Comparison of ENCODE assay signal across 28 cellular contexts in genomic region chr18:40534748-40535147, GRCh38.
DNase-seq lines count a peak whose midpoint lies in the region; ATAC-seq and TF ChIP-seq lines count a peak whose summit lies in the region.
"Had no signal": no experiment of that assay in that cellular context is flagged by ENCODE, and none has a peak within 500 bp of the region (broad histone marks: within the 10 kb centered on the region; RNA-seq: fewer than 3 reads in every experiment).

No MANE protein-coding gene starts in this region.

- no peaks in the 10 kb centered on the region for H3K27me3 Mint-ChIP-seq in nephron progenitor cell (ENCODE audit: low read depth, poor library complexity)
- H3K27me3 Mint-ChIP-seq: activated naive CD8-positive, alpha-beta T cell treated with anti-CD3 and anti-CD28 coated beads for 36 hours; CD4-positive, CD25-positive, alpha-beta regulatory T cell; T-cell had no signal

- DNase-seq in activated naive CD4-positive, alpha-beta T cell treated with anti-CD3 and anti-CD28 coated beads, Interleukin-2, amount 50 U/mL, for 72 hours (ENCODE audit: low spot score in 2 of 2) = no peak
- no peak for DNase-seq in activated naive CD4-positive, alpha-beta T cell treated with Interleukin-2 at 50 U/mL for 16 hours
- DNase-seq in amniotic epithelial cell (ENCODE audit: low read depth) (peak; percentile 47), fibroblast of mammary gland (ENCODE audit: low read depth) (peak; percentile 4), nephron progenitor cell (no peak), GM19240 (ENCODE audit: insufficient read length, low spot score) (no peak), lower lobe of right lung (no peak)
- DNase-seq: activated CD4-positive, alpha-beta T cell treated with anti-CD3 and anti-CD28 coated beads for 48 hours; activated CD8-positive, alpha-beta memory T cell treated with anti-CD3 and anti-CD28 coated beads for 24 hours; activated effector memory CD4-positive, alpha-beta T cell treated with Interleukin-2 at 50 U/mL for 16 hours; activated naive CD8-positive, alpha-beta T cell treated with anti-CD3 and anti-CD28 coated beads for 36 hours; CD4-positive, CD25-positive, alpha-beta regulatory T cell; HCEC 1CT; immature natural killer cell; Kasumi-1; mesendoderm; NCI-H146; NCI-H774; stimulated activated CD4-positive, alpha-beta T cell treated with anti-CD3 and anti-CD28 coated beads, Interleukin-1b, Interleukin-23, amount 100 ng/mL, for 48 hours; stimulated activated naive CD8-positive, alpha-beta T cell treated with anti-CD3 and anti-CD28 coated beads, Interleukin-15, Interleukin-2, amounts not matched to agents 100 U/mL and 50 U/mL, for 24 hours; T-cell; upper lobe of right lung; WERI-Rb-1 had no signal

- intact Hi-C loops in lower lobe of right lung (cut with DNase I) = no loop called here

- H3K4me1 Mint-ChIP-seq in nephron progenitor cell = no peaks in the 10 kb centered on the region
- H3K4me1 Mint-ChIP-seq: activated naive CD8-positive, alpha-beta T cell treated with anti-CD3 and anti-CD28 coated beads for 36 hours; CD4-positive, CD25-positive, alpha-beta regulatory T cell; immature natural killer cell; T-cell had no signal

- H3K9me3 ChIP-seq in lower lobe of right lung = no peaks in the 10 kb centered on the region
- H3K9me3 ChIP-seq: A549, ascending aorta, right atrium auricular region, upper lobe of right lung had no signal

- H3K9me3 Mint-ChIP-seq in activated naive CD4-positive, alpha-beta T cell treated with anti-CD3 and anti-CD28 coated beads, Interleukin-2, amount 50 U/mL, for 72 hours = peaks cover 15 to 27% of the 10 kb centered on the region in 2 donors
- H3K9me3 Mint-ChIP-seq in nephron progenitor cell = no peaks in the 10 kb centered on the region

- no peak overlapping the region for H3K4me3 ChIP-seq in fibroblast of mammary gland (ENCODE audit: control insufficient read depth, low read depth, low read length)
- no peak overlapping the region for H3K4me3 ChIP-seq in lower lobe of right lung
- H3K4me3 ChIP-seq: A549, ascending aorta, dorsolateral prefrontal cortex, right atrium auricular region, upper lobe of right lung had no signal

- TF ChIP-seq CTCF in fibroblast of mammary gland (conservative IDR thresholded peaks at IDR 0.05; ENCODE audit: control insufficient read depth, insufficient read depth, low read depth, low read length) = no peak
- TF ChIP-seq CTCF in nephron progenitor cell (IDR thresholded peaks at IDR 0.05) = no peak
- no peak for TF ChIP-seq CTCF in lower lobe of right lung (IDR thresholded peaks at IDR 0.05)

- H3K4me3 Mint-ChIP-seq in nephron progenitor cell = no peak overlapping the region
- H3K4me3 Mint-ChIP-seq: activated naive CD8-positive, alpha-beta T cell treated with anti-CD3 and anti-CD28 coated beads for 36 hours; CD4-positive, CD25-positive, alpha-beta regulatory T cell; immature natural killer cell; T-cell had no signal

- ATAC-seq in activated naive CD4-positive, alpha-beta T cell treated with anti-CD3 and anti-CD28 coated beads, Interleukin-2, amount 50 U/mL, for 72 hours = peak; percentile 37 to 53
- ATAC-seq in lower lobe of right lung (no peak), GM19452 (IDR thresholded peaks at IDR 0.05; ENCODE audit: unreplicated experiment) (no peak)
- ATAC-seq: A549; stimulated activated naive CD8-positive, alpha-beta T cell treated with anti-CD3 and anti-CD28 coated beads, Interleukin-15, Interleukin-2, amounts not matched to agents 100 U/mL and 50 U/mL, for 24 hours; T-cell; upper lobe of right lung had no signal

- no peaks in the 10 kb centered on the region for H3K36me3 ChIP-seq in lower lobe of right lung
- H3K36me3 ChIP-seq: ascending aorta, right atrium auricular region, upper lobe of right lung, WERI-Rb-1 had no signal

- H3K27me3 ChIP-seq in lower lobe of right lung (ENCODE audit: low read depth) = no peaks in the 10 kb centered on the region
- H3K27me3 ChIP-seq: ascending aorta, right atrium auricular region, upper lobe of right lung had no signal

- no peak overlapping the region for H3K27ac ChIP-seq in lower lobe of right lung
- H3K27ac ChIP-seq: A549, ascending aorta, dorsolateral prefrontal cortex, right atrium auricular region, upper lobe of right lung, WERI-Rb-1 had no signal

- H3K27ac Mint-ChIP-seq in activated naive CD4-positive, alpha-beta T cell treated with anti-CD3 and anti-CD28 coated beads, Interleukin-2, amount 50 U/mL, for 72 hours = no peak overlapping the region
- no peak overlapping the region for H3K27ac Mint-ChIP-seq in nephron progenitor cell
- H3K27ac Mint-ChIP-seq: activated naive CD8-positive, alpha-beta T cell treated with anti-CD3 and anti-CD28 coated beads for 36 hours; CD4-positive, CD25-positive, alpha-beta regulatory T cell; immature natural killer cell; T-cell had no signal

- H3K4me1 ChIP-seq in lower lobe of right lung = no peaks in the 10 kb centered on the region
- H3K4me1 ChIP-seq: A549, ascending aorta, right atrium auricular region, upper lobe of right lung had no signal

- H3K36me3 Mint-ChIP-seq in activated naive CD4-positive, alpha-beta T cell treated with anti-CD3 and anti-CD28 coated beads, Interleukin-2, amount 50 U/mL, for 72 hours = no peaks in the 10 kb centered on the region
- H3K36me3 Mint-ChIP-seq in nephron progenitor cell (ENCODE audit: low read depth) = no peaks in the 10 kb centered on the region
- H3K36me3 Mint-ChIP-seq: CD4-positive, CD25-positive, alpha-beta regulatory T cell; immature natural killer cell; T-cell had no signal

Comparison
In these comparisons a context has a peak if more than half of its experiments do, and no peak if none do; other contexts are left out.
1. ATAC-seq: peak in activated naive CD4-positive, alpha-beta T cell treated with anti-CD3 and anti-CD28 coated beads, Interleukin-2, amount 50 U/mL, for 72 hours (2 of 2); none in lower lobe of right lung (0 of 2) and GM19452 (single experiment).
2. DNase-seq: peak in amniotic epithelial cell (single experiment) and fibroblast of mammary gland (single experiment); none in activated naive CD4-positive, alpha-beta T cell treated with anti-CD3 and anti-CD28 coated beads, Interleukin-2, amount 50 U/mL, for 72 hours (0 of 2), activated naive CD4-positive, alpha-beta T cell treated with Interleukin-2 at 50 U/mL for 16 hours (single experiment), nephron progenitor cell (single experiment), GM19240 (single experiment) and lower lobe of right lung (single experiment).